In the genomic region with DNA sequence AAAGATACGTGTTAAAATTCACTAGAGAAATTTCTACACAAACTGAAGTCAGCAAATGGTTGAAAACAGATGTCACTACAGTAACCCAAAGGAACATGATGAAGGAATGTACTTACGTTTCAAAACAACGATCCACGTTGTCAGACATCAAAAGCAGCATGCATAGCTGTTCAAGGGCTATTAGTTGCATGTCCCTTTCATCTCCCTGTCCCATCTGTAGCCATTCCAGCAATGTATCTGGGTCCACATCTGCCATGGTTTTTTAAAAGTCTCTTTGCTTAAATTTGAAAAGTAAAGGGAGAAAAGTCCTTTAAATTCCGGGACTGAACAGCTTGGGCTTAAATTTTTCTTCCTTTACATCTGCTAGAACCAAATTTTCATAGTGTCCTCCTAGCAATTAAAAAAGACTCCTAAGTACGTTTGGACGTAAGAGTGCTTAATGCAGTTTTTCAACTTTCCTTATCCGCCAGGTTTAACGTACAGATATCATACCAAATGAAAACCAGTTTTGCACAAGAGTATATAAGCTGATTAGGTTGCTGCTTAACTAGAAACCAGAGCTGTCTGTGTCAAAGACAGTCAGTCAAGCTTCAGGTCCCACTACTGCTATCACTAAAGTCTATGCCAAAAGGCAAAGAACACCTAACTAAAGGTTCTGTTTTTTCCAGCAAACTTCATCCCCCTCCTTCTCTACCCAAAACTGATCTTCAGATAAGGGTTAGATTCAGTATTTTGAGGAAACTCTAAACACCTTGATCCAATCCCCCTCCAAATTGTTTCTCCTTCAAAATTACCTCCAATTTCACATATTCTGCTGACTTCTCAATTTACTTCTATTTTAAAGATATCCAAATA, we compare ENCODE assay signal across 8 cellular contexts. TPM values are rescaled to one million over a fixed set of nuclear protein-coding genes. Genes with fewer than 3 reads are reported as not detected.
DNase-seq lines count a peak whose midpoint lies in the region; ATAC-seq and TF ChIP-seq lines count a peak whose summit lies in the region.

No MANE protein-coding gene starts in this region.

- peak overlapping the region; percentile 88 to 96 for H3K4me3 Mint-ChIP-seq in stimulated activated naive CD8-positive, alpha-beta T cell treated with anti-CD3 and anti-CD28 coated beads, Interleukin-15, amount 100 ng/mL, for 72 hours

- no peaks in the 10 kb centered on the region for H3K27me3 Mint-ChIP-seq in stimulated activated naive CD8-positive, alpha-beta T cell treated with anti-CD3 and anti-CD28 coated beads, Interleukin-15, amount 100 ng/mL, for 72 hours

- peaks cover 32% of the 10 kb centered on the region for H3K4me1 Mint-ChIP-seq in stimulated activated naive CD8-positive, alpha-beta T cell treated with anti-CD3 and anti-CD28 coated beads, Interleukin-15, amount 100 ng/mL, for 72 hours

- intact Hi-C loops in adrenal gland (cut with DNase I): loop anchor here in 1 of 2 donors (5.0 kb wide), 1 partner anchor 39 kb away; no protein-coding TSS in a partner anchor

- ATAC-seq in stimulated activated naive CD8-positive, alpha-beta T cell treated with anti-CD3 and anti-CD28 coated beads, Interleukin-15, amount 100 ng/mL, for 72 hours: no peak

- H3K27ac ChIP-seq in adrenal gland: peak overlapping the region; percentile 72 to 99 (median 99)

- H3K27ac Mint-ChIP-seq in stimulated activated naive CD8-positive, alpha-beta T cell treated with anti-CD3 and anti-CD28 coated beads, Interleukin-15, amount 100 ng/mL, for 72 hours: peak overlapping the region in 1 of 2 donors; percentile 90

- no peaks in the 10 kb centered on the region for H3K9me3 Mint-ChIP-seq in stimulated activated naive CD8-positive, alpha-beta T cell treated with anti-CD3 and anti-CD28 coated beads, Interleukin-15, amount 100 ng/mL, for 72 hours

- TF ChIP-seq CTCF in NB4 (IDR thresholded peaks at IDR 0.05; ENCODE audit: low read depth, low read length): no peak
- no peak for TF ChIP-seq CTCF in adrenal gland (IDR thresholded peaks at IDR 0.05)

- no peaks in the 10 kb centered on the region for H3K9me3 ChIP-seq in adrenal gland (replicated peaks in 1 of 3)

- DNase-seq in NCI-H1417 (lab: John Stamatoyannopoulos, UW) (peak; percentile 11 to 60 (median 16)), NCI-H1417 treated with DMSO at 0.1 percent for 48 hours (lab: John Stamatoyannopoulos, UW) (no peak), NB4 (ENCODE audit: low read depth) (peak; percentile 49), adrenal gland (no peak), iris pigment epithelial cell (ENCODE audit: low read depth) (peak; percentile 88), NCI-H1048 (lab: John Stamatoyannopoulos, UW) (no peak)
- no peak for DNase-seq in stimulated activated naive CD8-positive, alpha-beta T cell treated with anti-CD3 and anti-CD28 coated beads, Interleukin-15, amount 100 ng/mL, for 72 hours
- DNase-seq in stimulated activated CD4-positive, alpha-beta T cell treated with anti-CD3 and anti-CD28 coated beads, Interleukin-1b, Interleukin-23, amount 100 ng/mL, for 48 hours: no peak

- no peak for TF ChIP-seq POLR2A in NB4 (IDR thresholded peaks at IDR 0.05; ENCODE audit: extremely low read depth, insufficient read length)
- peak in 1 of 2 donors; percentile 43 for TF ChIP-seq POLR2A in adrenal gland (IDR thresholded peaks at IDR 0.05)

- WGBS in adrenal gland, 4 donors: 3 to 5% (median 4%) methylated on average over 9 of the region's 9 CpGs

- peak overlapping the region; percentile 96 for H3K4me3 ChIP-seq in NB4 (ENCODE audit: low read depth, low read length)
- H3K4me3 ChIP-seq in adrenal gland: peak overlapping the region in 3 of 4 donors; percentile 16 to 97 (median 93)

- H3K4me1 ChIP-seq in adrenal gland (replicated peaks in 1 of 2): peaks cover 19 to 31% of the 10 kb centered on the region in 2 donors

- no peaks in the 10 kb centered on the region for H3K27me3 ChIP-seq in adrenal gland

- H3K36me3 ChIP-seq in adrenal gland (replicated peaks in 1 of 2): peaks cover 0 to 17% of the 10 kb centered on the region in 2 donors

RNA-seq across cellular contexts. Expression of gene HECTD1, which starts 1.7 kb away (rescaled TPM):
- 100 to 1,000 TPM; 144 to 309 (median 200) TPM for total RNA-seq in adrenal gland
- polyA plus RNA-seq in adrenal gland: 100 to 1,000 TPM in 1 of 3 donors, 10 to 100 TPM in 2; 77.1 to 117 (median 80.5) TPM

Comparison
In these comparisons a context has a peak if more than half of its experiments do, and no peak if none do; other contexts are left out.
1. DNase-seq: peak in NCI-H1417 (3 of 3), NB4 (single experiment) and iris pigment epithelial cell (single experiment); none in NCI-H1417 treated with DMSO at 0.1 percent for 48 hours (single experiment), adrenal gland (0 of 7), stimulated activated naive CD8-positive, alpha-beta T cell treated with anti-CD3 and anti-CD28 coated beads, Interleukin-15, amount 100 ng/mL, for 72 hours (0 of 2), stimulated activated CD4-positive, alpha-beta T cell treated with anti-CD3 and anti-CD28 coated beads, Interleukin-1b, Interleukin-23, amount 100 ng/mL, for 48 hours (single experiment) and NCI-H1048 (single experiment).